Comparison of ENCODE assay signal across 8 cellular contexts in the genomic region with DNA sequence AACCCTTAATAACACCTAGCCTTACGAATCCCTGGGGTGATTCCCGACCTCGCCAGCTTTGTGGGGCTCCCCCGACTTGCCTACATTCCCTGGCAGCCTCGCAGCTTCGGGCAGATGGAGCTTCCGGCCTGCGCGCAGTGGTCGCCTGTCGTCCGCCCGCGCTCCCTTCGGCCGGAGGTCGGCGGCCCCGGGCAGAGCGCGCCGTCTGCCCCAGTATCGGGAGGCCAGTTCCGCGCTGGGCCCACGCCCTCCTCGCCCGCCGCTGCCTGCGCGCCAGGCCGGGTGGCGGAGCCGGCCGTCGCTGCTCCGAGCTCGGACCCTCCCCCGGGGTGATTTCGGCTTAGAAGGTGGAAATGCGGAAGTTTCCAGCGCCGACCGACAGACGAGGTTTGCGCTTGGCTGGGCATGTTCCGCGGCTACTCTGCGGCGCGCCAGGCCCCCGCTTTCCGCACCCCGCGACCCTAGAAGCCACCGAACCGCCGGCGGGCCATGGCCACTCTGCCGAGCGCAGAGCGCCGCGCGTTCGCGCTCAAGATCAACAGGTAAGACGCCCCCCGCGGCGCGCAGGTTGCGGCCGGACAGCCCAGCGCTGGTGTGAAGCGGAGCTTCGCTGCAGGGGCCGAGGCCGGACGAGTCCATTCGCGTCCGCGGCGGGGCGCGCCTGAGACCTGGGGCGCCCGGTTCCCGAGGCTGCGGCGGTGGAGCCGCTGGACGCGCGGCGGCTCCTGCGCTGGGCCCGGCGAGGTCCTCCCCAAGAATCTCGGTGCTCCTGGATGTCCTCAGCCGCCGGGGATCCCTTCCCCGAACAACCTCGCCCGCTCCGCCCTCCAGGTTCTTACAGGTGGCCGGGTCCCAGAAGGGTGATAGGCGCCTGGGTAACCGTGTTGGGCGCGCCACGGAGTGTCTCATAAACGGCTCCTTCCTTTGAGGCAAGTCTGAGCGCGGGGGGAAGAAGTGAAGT. TPM values are rescaled to one million over a fixed set of nuclear protein-coding genes. Genes with fewer than 3 reads are reported as not detected.
A peak's percentile ranks its signal among the peaks of the same experiment; 100 is the strongest.
DNase-seq lines count a peak whose midpoint lies in the region; ATAC-seq and TF ChIP-seq lines count a peak whose summit lies in the region.

Gene DOCK8 (plus strand): TSS at position 378 of the 961 bp plus-strand sequence. CDS start 112 bp downstream, at position 490.

- peaks cover 5% of the 10 kb centered on the region for H3K4me1 Mint-ChIP-seq in CD4-positive, alpha-beta T cell (ENCODE audit: low read depth)

- H3K9me3 Mint-ChIP-seq in CD4-positive, alpha-beta T cell, result no peaks in the 10 kb centered on the region

- H3K27me3 Mint-ChIP-seq in CD4-positive, alpha-beta T cell, result peaks cover 9% of the 10 kb centered on the region

- H3K4me1 ChIP-seq in ascending aorta (peaks cover 0 to 4% of the 10 kb centered on the region in 2 donors), iPS-20b (ENCODE audit: insufficient read depth, low read length) (no peaks in the 10 kb centered on the region)

- intact Hi-C loops in CD4-positive, alpha-beta T cell (cut with DNase I, micrococcal nuclease), result loop anchor here (1.0 to 5.0 kb wide), 3 partner anchors 58 to 68 kb away; no protein-coding TSS in a partner anchor
- intact Hi-C loops in ascending aorta (cut with DNase I), result no loop called here

- H3K9me3 ChIP-seq in CD4-positive, alpha-beta T cell (ENCODE audit: control insufficient read depth, low read length), result no peaks in the 10 kb centered on the region
- H3K9me3 ChIP-seq in ascending aorta, result no peaks in the 10 kb centered on the region
- no peaks in the 10 kb centered on the region for H3K9me3 ChIP-seq in iPS-20b (ENCODE audit: insufficient read depth, low read depth, low read length)

- H3K27me3 ChIP-seq in CD4-positive, alpha-beta T cell (ENCODE audit: control insufficient read depth, insufficient read depth, low read length), result no peaks in the 10 kb centered on the region
- no peaks in the 10 kb centered on the region for H3K27me3 ChIP-seq in ascending aorta
- peaks cover 56% of the 10 kb centered on the region for H3K27me3 ChIP-seq in iPS-20b (ENCODE audit: insufficient read depth, low read length)

- CTCF ChIA-PET in CD4-positive, alpha-beta T cell (lab: Charles Lee), result interaction anchor here (0.7 to 1.8 kb wide), 16 partner anchors 9 to 89 kb away, joined by 3 to 14 read pairs (median 3); no protein-coding TSS in a partner anchor

- peak within 1 kb of the TSS; percentile 13 for H3K27ac Mint-ChIP-seq in CD4-positive, alpha-beta T cell

- DNase-seq in CD4-positive, alpha-beta T cell, result peak; percentile 25 to 56 (median 38)
- peak; percentile 6 for DNase-seq in T follicular helper cell (ENCODE audit: low read depth)
- peak in 1 of 2 donors; percentile 73 for DNase-seq in ascending aorta (ENCODE audit: low spot score in 2 of 2)
- peak; percentile 23 to 44 for DNase-seq in stimulated activated CD4-positive, alpha-beta T cell treated with anti-CD3 and anti-CD28 coated beads, Interleukin-15, amount 100 ng/mL, for 48 hours (ENCODE audit: low read depth in 2 of 2)
- no peak for DNase-seq in DMS79 (lab: John Stamatoyannopoulos, UW)

- peak within 1 kb of the TSS; percentile 65 to 70 for H3K4me3 ChIP-seq in ascending aorta
- H3K4me3 ChIP-seq in iPS-20b (ENCODE audit: low read length), result peak within 1 kb of the TSS; percentile 76

- ATAC-seq in CD4-positive, alpha-beta T cell (ENCODE audit: poor library complexity), result peak; percentile 73
- ATAC-seq in GM19372 (IDR thresholded peaks at IDR 0.05; ENCODE audit: low read depth, unreplicated experiment), result peak; percentile 83
- peak; percentile 73 for ATAC-seq in HG03521 (IDR thresholded peaks at IDR 0.05; ENCODE audit: unreplicated experiment)

- H3K36me3 ChIP-seq in ascending aorta (no peaks in the 10 kb centered on the region), iPS-20b (ENCODE audit: insufficient read depth, low read depth, low read length) (no peaks in the 10 kb centered on the region)

- no peak within 1 kb of the TSS for H3K27ac ChIP-seq in CD4-positive, alpha-beta T cell (ENCODE audit: low read depth, low read length)
- peak within 1 kb of the TSS; percentile 56 to 65 for H3K27ac ChIP-seq in ascending aorta
- no peak within 1 kb of the TSS for H3K27ac ChIP-seq in iPS-20b (ENCODE audit: low read length)

- TF ChIP-seq CTCF in CD4-positive, alpha-beta T cell (IDR thresholded peaks at IDR 0.05), result peak; percentile 20
- peak in 1 of 3 experiments; percentile 7 for TF ChIP-seq CTCF in ascending aorta (IDR thresholded peaks at IDR 0.05)

- peak within 1 kb of the TSS; percentile 89 for H3K4me3 Mint-ChIP-seq in CD4-positive, alpha-beta T cell

- H3K9ac ChIP-seq in iPS-20b (ENCODE audit: low read depth, low read length), result peak within 1 kb of the TSS; percentile 71; the same call in 1 of the 2 replicates

- H3K36me3 Mint-ChIP-seq in CD4-positive, alpha-beta T cell (ENCODE audit: low read depth), result no peaks in the 10 kb centered on the region

- POLR2A ChIA-PET in CD4-positive, alpha-beta T cell (lab: Charles Lee), result interaction anchor here (0.9 to 3.7 kb wide), 4 partner anchors 10 to 67 kb away, joined by 3 to 36 read pairs (median 8); no protein-coding TSS in a partner anchor

RNA-seq across cellular contexts. Expression of gene DOCK8, which starts in this region (rescaled TPM):
- total RNA-seq in CD4-positive, alpha-beta T cell, result 100 to 1,000 TPM; 123 to 126 TPM
- total RNA-seq in ascending aorta, result 8.9 TPM

Comparison
In these comparisons a context has a peak if more than half of its experiments do, and no peak if none do; other contexts are left out.
1. RNA of gene DOCK8 (total RNA-seq): 123 to 126 TPM in CD4-positive, alpha-beta T cell; 8.9 TPM in ascending aorta (single experiment); every median in the first group is over 10 times any median in the second.
2. H3K27ac ChIP-seq: peak in ascending aorta (2 of 2); none in CD4-positive, alpha-beta T cell (single experiment) and iPS-20b (single experiment).
3. Peak in every context shown above with its lines, with median percentiles within 50 percentile points of each other: ATAC-seq.